ENCODE assay signal across 8 cellular contexts in the genomic region with DNA sequence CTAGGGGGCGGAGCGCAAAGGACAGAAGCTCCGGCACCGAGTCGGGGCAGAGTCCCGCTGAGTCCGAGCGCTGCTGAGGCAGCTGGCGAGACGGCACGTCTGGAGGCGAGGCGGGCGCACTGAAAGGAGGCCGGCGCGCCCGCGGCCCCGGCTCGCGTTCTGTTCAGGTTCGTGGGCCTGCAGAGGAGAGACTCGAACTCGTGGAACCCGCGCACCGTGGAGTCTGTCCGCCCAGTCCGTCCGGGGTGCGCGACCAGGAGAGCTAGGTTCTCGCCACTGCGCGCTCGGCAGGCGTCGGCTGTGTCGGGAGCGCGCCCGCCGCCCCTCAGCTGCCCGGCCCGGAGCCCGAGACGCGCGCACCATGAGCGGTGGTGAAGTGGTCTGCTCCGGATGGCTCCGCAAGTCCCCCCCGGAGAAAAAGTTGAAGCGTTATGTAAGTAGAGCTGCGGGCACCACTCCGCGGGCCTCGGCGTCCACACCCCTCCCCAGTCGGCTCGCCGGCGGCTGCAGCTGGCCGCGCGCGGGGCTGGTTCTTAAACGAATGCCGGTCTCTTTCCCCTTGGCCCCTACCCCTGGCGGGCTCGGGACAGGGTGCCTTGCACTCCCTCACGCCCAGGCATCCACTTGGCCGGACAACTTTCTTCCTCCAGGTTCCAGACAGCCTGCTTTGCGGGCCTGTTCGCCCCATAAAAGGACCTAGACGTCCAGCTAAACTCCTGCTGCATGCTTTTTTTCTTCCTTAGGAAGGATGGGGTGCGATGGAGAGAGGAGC. TPM values are rescaled to one million over a fixed set of nuclear protein-coding genes. Genes with fewer than 3 reads are reported as not detected.
DNase-seq lines count a peak whose midpoint lies in the region; ATAC-seq and TF ChIP-seq lines count a peak whose summit lies in the region.

Gene GAB1, plus strand, starts transcription at position 49 of the 772 bp plus-strand sequence. Its CDS starts 313 bp downstream, at position 362.

- peak; percentile 77 for DNase-seq in D341Med (ENCODE audit: low spot score)
- DNase-seq in NCI-H69 (lab: John Stamatoyannopoulos, UW), result peak; percentile 87
- peak; percentile 80 to 82 for DNase-seq in heart right ventricle
- DNase-seq in posterior cingulate gyrus, result peak; percentile 63 to 96 (median 76)
- no peak for DNase-seq in effector CD4-positive, alpha-beta T cell

- ATAC-seq in GM18907 (IDR thresholded peaks at IDR 0.05; ENCODE audit: unreplicated experiment) (peak; percentile 80), HG03064 (IDR thresholded peaks at IDR 0.05; ENCODE audit: low read depth, unreplicated experiment) (peak; percentile 72), heart right ventricle (peak; percentile 57 to 88 (median 68))

- H3K27me3 ChIP-seq in heart right ventricle, result no peaks in the 10 kb centered on the region

- no peaks in the 10 kb centered on the region for H3K36me3 ChIP-seq in heart right ventricle

- peak within 1 kb of the TSS; percentile 65 to 97 (median 90) for H3K4me3 ChIP-seq in heart right ventricle

- 0% methylated on average over 75 to 78 of the region's 78 CpGs for WGBS in adipose tissue, 3 donors
- 0% methylated on average over 75 to 78 of the region's 78 CpGs for WGBS in heart right ventricle, 2 donors

- H3K4me1 ChIP-seq in heart right ventricle, result peaks cover 3 to 52% (median 42%) of the 10 kb centered on the region in 9 donors

- H3K9me3 ChIP-seq in heart right ventricle, result no peaks in the 10 kb centered on the region

- TF ChIP-seq CTCF in heart right ventricle (IDR thresholded peaks at IDR 0.05), result peak in 5 of 9 donors; percentile 11 to 44 (median 39)

- intact Hi-C loops in heart right ventricle (cut with DNase I), result loop anchor here in 9 of 10 donors (2.0 to 10.0 kb wide), 18 partner anchors 40 to 175 kb away; partner anchors contain the start of gene SMARCA5 (in 1 of the 9)
- intact Hi-C loops in posterior cingulate gyrus (cut with DNase I), result loop anchor here (2.0 to 5.0 kb wide), 4 partner anchors 38 to 175 kb away; partner anchors contain the start of gene SMARCA5

- H3K27ac ChIP-seq in adipose tissue (ENCODE audit: low read depth, low read length), result peak within 1 kb of the TSS; percentile 86
- peak within 1 kb of the TSS; percentile 93 to 98 (median 96) for H3K27ac ChIP-seq in heart right ventricle

RNA-seq across cellular contexts. Expression of gene GAB1, which starts in this region (rescaled TPM):
- 10 to 100 TPM in 1 of 3 donors, 1 to 10 TPM in 2; 2.3 to 12.7 (median 3.9) TPM for polyA plus RNA-seq in adipose tissue
- total RNA-seq in heart right ventricle, result 100 to 1,000 TPM in 5 of 10 donors, 10 to 100 TPM in 5; 28.9 to 130 (median 102) TPM
- polyA plus RNA-seq in heart right ventricle, result 10 to 100 TPM in 1 of 2 donors, 1 to 10 TPM in 1; 7.8 to 22.4 TPM
